Comparison of ENCODE assay signal across 8 cellular contexts in genomic region chr10:49164587-49165188, GRCh38. TPM values are rescaled to one million over a fixed set of nuclear protein-coding genes. Genes with fewer than 3 reads are reported as not detected.
DNase-seq lines count a peak whose midpoint lies in the region; ATAC-seq and TF ChIP-seq lines count a peak whose summit lies in the region.
"Had no signal": no experiment of that assay in that cellular context is flagged by ENCODE, and none has a peak within 500 bp of the region (broad histone marks: within the 10 kb centered on the region; RNA-seq: fewer than 3 reads in every experiment).

No MANE protein-coding gene starts in this region.

- intact Hi-C loops in Right ventricle myocardium superior (cut with DNase I) (loop anchor here (5.0 to 10.0 kb wide), 2 partner anchors 187 to 500 kb away; no protein-coding TSS in a partner anchor), sigmoid colon (cut with DNase I) (loop anchor here (5.0 to 10.0 kb wide), 2 partner anchors 182 to 510 kb away; no protein-coding TSS in a partner anchor)

- no peaks in the 10 kb centered on the region for H3K36me3 Mint-ChIP-seq in GM23338 (ENCODE audit: low read depth)

- no peaks in the 10 kb centered on the region for H3K9me2 ChIP-seq in GM23338 (ENCODE audit: insufficient read depth)
- H3K9me2 ChIP-seq in MM.1S (replicated peaks; ENCODE audit: insufficient read depth, low read length): no peaks in the 10 kb centered on the region

- H3K79me2 ChIP-seq in GM23338 (replicated peaks; ENCODE audit: insufficient read depth) (no peaks in the 10 kb centered on the region), MM.1S (ENCODE audit: low read length) (no peaks in the 10 kb centered on the region)

- peaks cover 1% of the 10 kb centered on the region for H3K27me3 Mint-ChIP-seq in GM23338 (ENCODE audit: insufficient read depth, low read depth, poor library complexity)

- no peak overlapping the region for H3K27ac Mint-ChIP-seq in GM23338

- ATAC-seq in GM23338 (peak; percentile 93), Right ventricle myocardium superior (ENCODE audit: poor library complexity) (peak; percentile 79)

- H3K4me3 ChIP-seq in GM12875 (ENCODE audit: low read depth, low read length): no peak overlapping the region
- H3K4me3 ChIP-seq in GM23338: no peak overlapping the region
- H3K4me3 ChIP-seq in MM.1S (ENCODE audit: low read length): no peak overlapping the region
- H3K4me3 ChIP-seq in sigmoid colon: no peak overlapping the region

- H3K9ac ChIP-seq in MM.1S (ENCODE audit: low read length): no peak overlapping the region

- no peak overlapping the region for H3K27ac ChIP-seq in GM23338 (ENCODE audit: low read depth)
- H3K27ac ChIP-seq in MM.1S (ENCODE audit: low read length): no peak overlapping the region
- no peak overlapping the region for H3K27ac ChIP-seq in sigmoid colon

- H3F3A ChIP-seq in GM23338 (replicated peaks; ENCODE audit: low read depth) (no peaks in the 10 kb centered on the region), MM.1S (ENCODE audit: insufficient read depth, low read length) (no peaks in the 10 kb centered on the region)

- no peak for TF ChIP-seq POLR2A in sigmoid colon (IDR thresholded peaks at IDR 0.05)

- no peaks in the 10 kb centered on the region for H3K9me3 Mint-ChIP-seq in GM23338

- H4K20me1 ChIP-seq in GM23338 (replicated peaks; ENCODE audit: insufficient read depth) (no peaks in the 10 kb centered on the region), MM.1S (ENCODE audit: insufficient read depth, low read length) (no peaks in the 10 kb centered on the region)

- H3K4me3 Mint-ChIP-seq in GM23338: no peak overlapping the region

- DNase-seq in GM23338 (ENCODE audit: low spot score) (peak; percentile 80), MM.1S (no peak), Right ventricle myocardium superior (peak; percentile 70), sigmoid colon (no peak), NK-92 (lab: John Stamatoyannopoulos, UW; ENCODE audit: unreplicated experiment) (no peak)
- peak; percentile 66 to 72 for DNase-seq in activated T-cell treated with anti-CD3 and anti-CD28 coated beads, Interleukin-2, amount 50 U/mL, for 48 hours

- H3K27me3 ChIP-seq in GM23338 (ENCODE audit: insufficient read depth): no peaks in the 10 kb centered on the region
- H3K27me3 ChIP-seq in MM.1S (replicated peaks; ENCODE audit: insufficient read depth, low read length): no peaks in the 10 kb centered on the region
- no peaks in the 10 kb centered on the region for H3K27me3 ChIP-seq in sigmoid colon

- H3K4me1 ChIP-seq in GM23338 (ENCODE audit: insufficient read depth): no peaks in the 10 kb centered on the region
- H3K4me1 ChIP-seq in MM.1S (ENCODE audit: low read length): no peaks in the 10 kb centered on the region
- H3K4me1 ChIP-seq in sigmoid colon: no peaks in the 10 kb centered on the region

- peaks cover 12% of the 10 kb centered on the region for H3K4me1 Mint-ChIP-seq in GM23338

- H3K9me3 ChIP-seq in MM.1S (replicated peaks; ENCODE audit: insufficient read depth, low read length): no peaks in the 10 kb centered on the region
- H3K9me3 ChIP-seq in sigmoid colon: no peaks in the 10 kb centered on the region

- 46 to 57% methylated on average over 9 of the region's 9 CpGs for WGBS in sigmoid colon, 2 donors

- H3K36me3 ChIP-seq in GM23338 (ENCODE audit: insufficient read depth) (no peaks in the 10 kb centered on the region), MM.1S (replicated peaks; ENCODE audit: insufficient read depth, low read length) (no peaks in the 10 kb centered on the region), sigmoid colon (no peaks in the 10 kb centered on the region)

- no peak for TF ChIP-seq EP300 in sigmoid colon (IDR thresholded peaks at IDR 0.05)

- H2AFZ ChIP-seq in GM23338 (no peak overlapping the region; the same call in 1 of the 2 replicates), MM.1S (ENCODE audit: low read length) (no peak overlapping the region)

- no peak overlapping the region for H3K4me2 ChIP-seq in GM23338
- H3K4me2 ChIP-seq in MM.1S (ENCODE audit: low read depth, low read length): no peak overlapping the region

- peak; percentile 93 for TF ChIP-seq CTCF in GM12875 (IDR thresholded peaks at IDR 0.05; ENCODE audit: borderline replicate concordance, insufficient read depth, low read depth, low read length)
- TF ChIP-seq CTCF in GM23338 (conservative IDR thresholded peaks at IDR 0.05; ENCODE audit: low read depth in 2 of 2): peak; percentile 73 to 88
- peak; percentile 57 for TF ChIP-seq CTCF in MM.1S (IDR thresholded peaks at IDR 0.05; ENCODE audit: low read length)
- peak in 3 of 4 experiments; percentile 36 to 59 (median 55) for TF ChIP-seq CTCF in sigmoid colon (IDR thresholded peaks at IDR 0.05)

TF ChIP-seq in GM23338, 12 proteins besides CTCF, POLR2A, EP300 and RAD21 (continues in another document):
- no peak for TF ChIP-seq ZNF462 (CRISPR knock-in tag; IDR thresholded peaks at IDR 0.05)
- no peak for TF ChIP-seq ETS1 (IDR thresholded peaks at IDR 0.05)

RNA-seq across cellular contexts. Expression of gene TMEM273, which starts 23.5 kb away (rescaled TPM):
- not detected in 2 replicates for total RNA-seq in GM23338 (2014; rRNA removed; shearing (Covaris generic))
- polyA plus RNA-seq in GM23338 (2016; fragmentation: Nextera tagmentation; extraction: Ambion mirVana) (not detected in 2 replicates), sigmoid colon (10 to 100 TPM in 2 of 3 donors, 1 to 10 TPM in 1; 5.4 to 15.6 (median 11.1) TPM)
- total RNA-seq in Right ventricle myocardium superior (28.5 TPM), sigmoid colon (10 to 100 TPM in 2 of 4 donors, 1 to 10 TPM in 2; 8.0 to 17.8 (median 9.9) TPM)

RNA-seq across cellular contexts. Expression of gene FAM170B, which starts 30.9 kb away (rescaled TPM):
- not detected in 2 replicates for total RNA-seq in GM23338 (2014; rRNA removed; shearing (Covaris generic))
- not detected in 2 replicates for polyA plus RNA-seq in GM23338 (2016; fragmentation: Nextera tagmentation; extraction: Ambion mirVana)
- total RNA-seq in Right ventricle myocardium superior: not detected
- total RNA-seq in sigmoid colon: not detected
- polyA plus RNA-seq in sigmoid colon: not detected
- total RNA-seq: activated CD8-positive, alpha-beta memory T cell treated with anti-CD3 and anti-CD28 coated beads for 36 hours had no signal

RNA-seq across cellular contexts. Expression of gene VSTM4, which starts 49.4 kb away (rescaled TPM):
- 0.23 and 0.66 TPM in 2 replicates for total RNA-seq in GM23338 (2014; rRNA removed; shearing (Covaris generic))
- polyA plus RNA-seq in GM23338 (2016; fragmentation: Nextera tagmentation; extraction: Ambion mirVana) (0.21 and 0.56 TPM in 2 replicates), sigmoid colon (1 to 10 TPM in 2 of 3 donors, under 1 TPM in 1; 0.23 to 3.3 (median 1.2) TPM)
- total RNA-seq in Right ventricle myocardium superior (22.4 TPM), sigmoid colon (10 to 100 TPM in 2 of 4 donors, 1 to 10 TPM in 2; 9.5 to 13.3 (median 10.9) TPM)

Comparison
In these comparisons a context has a peak if more than half of its experiments do, and no peak if none do; other contexts are left out.
1. DNase-seq: peak in GM23338 (single experiment), activated T-cell treated with anti-CD3 and anti-CD28 coated beads, Interleukin-2, amount 50 U/mL, for 48 hours (2 of 2) and Right ventricle myocardium superior (single experiment); none in MM.1S (single experiment), sigmoid colon (single experiment) and NK-92 (single experiment).
2. Peak in every context shown above with its lines, with median percentiles within 50 percentile points of each other: CTCF ChIP-seq.